In the genomic region with DNA sequence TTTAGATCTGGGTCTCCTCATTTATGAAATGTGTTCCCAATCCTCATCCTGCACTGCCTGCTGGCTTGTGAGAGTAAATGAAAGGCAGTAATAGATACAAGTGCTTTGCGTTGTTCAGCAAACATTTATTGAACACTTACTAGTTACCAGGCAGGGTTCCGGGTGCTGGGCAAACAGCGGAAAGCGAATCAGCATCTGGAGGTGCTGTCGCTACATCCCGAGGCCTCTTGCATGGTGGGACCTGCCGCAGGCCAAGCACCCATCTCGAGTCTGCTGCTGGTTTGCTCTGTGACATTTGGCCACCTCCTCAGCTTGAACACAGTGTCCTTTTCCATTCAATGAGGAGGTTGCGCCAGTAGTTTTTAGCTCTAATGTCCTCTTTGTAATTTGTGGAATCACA, we compare ENCODE assay signal across 21 cellular contexts.
"Had no signal": no experiment of that assay in that cellular context is flagged by ENCODE, and none has a peak within 500 bp of the region (broad histone marks: within the 10 kb centered on the region; RNA-seq: fewer than 3 reads in every experiment).

No MANE protein-coding gene starts in this region.

- H3K9me3 Mint-ChIP-seq: activated B cell treated with CpG ODN at 0.5 μM for 24 hours; activated CD8-positive, alpha-beta T cell treated with anti-CD3 and anti-CD28 coated beads for 36 hours; activated T-cell treated with anti-CD3 and anti-CD28 coated beads, Interleukin-2, amount 50 U/mL, for 4 hours; endodermal cell; nephron progenitor cell; stimulated activated naive CD8-positive, alpha-beta T cell treated with anti-CD3 and anti-CD28 coated beads, Interleukin-15, amount 100 ng/mL, for 72 hours; T-helper 1 cell treated with Interleukin-12 subunit alpha and Interleukin-12 subunit beta and Interleukin-4 antibody, amounts not matched to agents 30 μg/mL and 1 μg/mL, for 36 hours had no signal

- H3K27ac ChIP-seq: gastroesophageal sphincter, hepatocyte, thoracic aorta had no signal

- H3K27me3 Mint-ChIP-seq: activated B cell treated with CpG ODN at 0.5 μM for 24 hours; activated CD8-positive, alpha-beta T cell treated with anti-CD3 and anti-CD28 coated beads for 36 hours; progenitor cell of endocrine pancreas; stimulated activated naive CD8-positive, alpha-beta T cell treated with anti-CD3 and anti-CD28 coated beads, Interleukin-15, amount 100 ng/mL, for 72 hours had no signal

- H3K36me3 ChIP-seq: breast epithelium, gastroesophageal sphincter, right lobe of liver, thoracic aorta had no signal

- H3K4me3 ChIP-seq: breast epithelium, dorsolateral prefrontal cortex, gastroesophageal sphincter, hepatocyte, right lobe of liver, spleen, thoracic aorta had no signal

- H2AFZ ChIP-seq: hepatocyte had no signal

- ATAC-seq: activated CD8-positive, alpha-beta T cell treated with anti-CD3 and anti-CD28 coated beads for 36 hours; activated T-cell treated with anti-CD3 and anti-CD28 coated beads, Interleukin-2, amount 50 U/mL, for 4 hours; gastroesophageal sphincter; stimulated activated naive CD8-positive, alpha-beta T cell treated with anti-CD3 and anti-CD28 coated beads, Interleukin-15, amount 100 ng/mL, for 72 hours had no signal

- DNase-seq: activated B cell treated with CpG ODN at 0.5 μM for 24 hours; activated CD4-positive, alpha-beta T cell treated with anti-CD3 and anti-CD28 coated beads for 48 hours; activated CD8-positive, alpha-beta T cell treated with anti-CD3 and anti-CD28 coated beads for 36 hours; activated T-cell treated with anti-CD3 and anti-CD28 coated beads, Interleukin-2, amount 50 U/mL, for 4 hours; anterior cingulate cortex; dorsolateral prefrontal cortex; endodermal cell; erythroblast; mesendoderm; nephron progenitor cell; occipital lobe; stimulated activated naive CD8-positive, alpha-beta T cell treated with anti-CD3 and anti-CD28 coated beads, Interleukin-15, amount 100 ng/mL, for 72 hours had no signal

- H3K4me3 Mint-ChIP-seq: activated B cell treated with CpG ODN at 0.5 μM for 24 hours; activated CD8-positive, alpha-beta T cell treated with anti-CD3 and anti-CD28 coated beads for 36 hours; activated T-cell treated with anti-CD3 and anti-CD28 coated beads, Interleukin-2, amount 50 U/mL, for 4 hours; endodermal cell; nephron progenitor cell; stimulated activated naive CD8-positive, alpha-beta T cell treated with anti-CD3 and anti-CD28 coated beads, Interleukin-15, amount 100 ng/mL, for 72 hours; T-helper 1 cell treated with Interleukin-12 subunit alpha and Interleukin-12 subunit beta and Interleukin-4 antibody, amounts not matched to agents 30 μg/mL and 1 μg/mL, for 36 hours had no signal

- FAIRE-seq: keratinocyte had no signal

- H3K9me3 ChIP-seq: breast epithelium, gastroesophageal sphincter, right lobe of liver, spleen, thoracic aorta had no signal

- H3K27me3 ChIP-seq: breast epithelium, dorsolateral prefrontal cortex, gastroesophageal sphincter, hepatocyte, right lobe of liver, spleen had no signal

- H3K27ac Mint-ChIP-seq: activated CD8-positive, alpha-beta T cell treated with anti-CD3 and anti-CD28 coated beads for 36 hours; endodermal cell; progenitor cell of endocrine pancreas; T-helper 1 cell treated with Interleukin-12 subunit alpha and Interleukin-12 subunit beta and Interleukin-4 antibody, amounts not matched to agents 30 μg/mL and 1 μg/mL, for 36 hours had no signal

- H3K4me2 ChIP-seq: hepatocyte had no signal
